24 cellular contexts compared by ENCODE assay signal in genomic region chr1:205532996-205533728, GRCh38. TPM values are rescaled to one million over a fixed set of nuclear protein-coding genes. Genes with fewer than 3 reads are reported as not detected.
A peak's percentile ranks its signal among the peaks of the same experiment; 100 is the strongest.
DNase-seq lines count a peak whose midpoint lies in the region; TF ChIP-seq lines count a peak whose summit lies in the region.
"Had no signal": no experiment of that assay in that cellular context is flagged by ENCODE, and none has a peak within 500 bp of the region (broad histone marks: within the 10 kb centered on the region; RNA-seq: fewer than 3 reads in every experiment).

No MANE protein-coding gene starts in this region.

- 79 to 88% methylated on average over 7 to 12 of the region's 12 CpGs for WGBS in endodermal cell (ENCODE audit: insufficient coverage in 1 of 2, insufficient read length in 1 of 2), 2 experiments
- 81 to 86% methylated on average over 12 of the region's 12 CpGs for WGBS in sigmoid colon, 2 donors

- H3K27me3 ChIP-seq in endodermal cell (ENCODE audit: control insufficient read depth, insufficient read depth, low read length, poor library complexity, severe bottlenecking) = peaks cover 12% of the 10 kb centered on the region
- no peaks in the 10 kb centered on the region for H3K27me3 ChIP-seq in sigmoid colon
- H3K27me3 ChIP-seq: Peyer's patch had no signal

- peak; percentile 11 for DNase-seq in activated naive CD4-positive, alpha-beta T cell treated with anti-CD3 and anti-CD28 coated beads, Interleukin-2, amount 10 ng/mL, durations not matched to agents 7 days and 5 days
- no peak for DNase-seq in activated naive CD4-positive, alpha-beta T cell treated with Interleukin-2 at 50 U/mL for 16 hours
- DNase-seq in endodermal cell (peak; percentile 52), medulla oblongata (ENCODE audit: extremely low spot score) (peak; percentile 2), sigmoid colon (peak; percentile 58), SHP77 treated with DMSO at 0.1 percent for 48 hours (lab: John Stamatoyannopoulos, UW) (no peak), NCI-H2196 (lab: John Stamatoyannopoulos, UW; ENCODE audit: unreplicated experiment) (no peak), inferior parietal cortex (ENCODE audit: extremely low spot score) (no peak)
- DNase-seq: CD8-positive, alpha-beta T cell; GOT3; HFFc6; NCI-H1048; NCI-H1694; NCI-H2029 treated with DMSO at 0.1 percent for 48 hours; NCI-H526 treated with DMSO at 0.1 percent for 48 hours; OCI-M1 had no signal

- H3K4me1 ChIP-seq in endodermal cell (ENCODE audit: control insufficient read depth, insufficient read depth, low read length) (peaks cover 3% of the 10 kb centered on the region), sigmoid colon (peaks cover 0 to 12% (median 9%) of the 10 kb centered on the region in 4 donors)
- H3K4me1 ChIP-seq: Caco-2 had no signal

- peaks cover 14% of the 10 kb centered on the region for H3K4me1 Mint-ChIP-seq in activated naive CD4-positive, alpha-beta T cell treated with anti-CD3 and anti-CD28 coated beads, Interleukin-2, amount 10 ng/mL, durations not matched to agents 7 days and 5 days
- H3K4me1 Mint-ChIP-seq in endodermal cell = no peaks in the 10 kb centered on the region

- no peaks in the 10 kb centered on the region for H3K9me3 Mint-ChIP-seq in activated naive CD4-positive, alpha-beta T cell treated with anti-CD3 and anti-CD28 coated beads, Interleukin-2, amount 10 ng/mL, durations not matched to agents 7 days and 5 days
- no peaks in the 10 kb centered on the region for H3K9me3 Mint-ChIP-seq in endodermal cell
- H3K9me3 Mint-ChIP-seq: CD8-positive, alpha-beta T cell; HFFc6 had no signal

- no peak for TF ChIP-seq CTCF in endodermal cell (conservative IDR thresholded peaks at IDR 0.05)
- no peak for TF ChIP-seq CTCF in sigmoid colon (IDR thresholded peaks at IDR 0.05)

- H3K4me3 Mint-ChIP-seq in activated naive CD4-positive, alpha-beta T cell treated with anti-CD3 and anti-CD28 coated beads, Interleukin-2, amount 10 ng/mL, durations not matched to agents 7 days and 5 days = no peak overlapping the region
- no peak overlapping the region for H3K4me3 Mint-ChIP-seq in endodermal cell
- H3K4me3 Mint-ChIP-seq: B cell; CD8-positive, alpha-beta T cell; HFFc6 had no signal

- intact Hi-C loops in sigmoid colon (cut with DNase I) = no loop called here

- TF ChIP-seq POLR2A in sigmoid colon (IDR thresholded peaks at IDR 0.05) = no peak

- H3K9ac ChIP-seq in endodermal cell (ENCODE audit: extremely low read depth, low read length, poor library complexity, severe bottlenecking) = no peak overlapping the region
- H3K9ac ChIP-seq: KMS-11 had no signal

- peak overlapping the region; percentile 72 for H3K27ac ChIP-seq in endodermal cell (ENCODE audit: low read depth, low read length)
- no peak overlapping the region for H3K27ac ChIP-seq in sigmoid colon
- H3K27ac ChIP-seq: 22Rv1, C4-2B, KMS-11, Peyer's patch, SJSA1 had no signal

- TF ChIP-seq EP300 in sigmoid colon (IDR thresholded peaks at IDR 0.05) = no peak

- no peaks in the 10 kb centered on the region for H3K36me3 Mint-ChIP-seq in activated naive CD4-positive, alpha-beta T cell treated with anti-CD3 and anti-CD28 coated beads, Interleukin-2, amount 10 ng/mL, durations not matched to agents 7 days and 5 days
- H3K36me3 Mint-ChIP-seq in endodermal cell (ENCODE audit: low read depth) = peaks cover 24% of the 10 kb centered on the region
- H3K36me3 Mint-ChIP-seq: CD8-positive, alpha-beta T cell had no signal

- no peak overlapping the region for H3K4me3 ChIP-seq in endodermal cell (ENCODE audit: low read length)
- no peak overlapping the region for H3K4me3 ChIP-seq in sigmoid colon
- H3K4me3 ChIP-seq: HAP-1, Peyer's patch, SJSA1 had no signal

- H3K36me3 ChIP-seq in endodermal cell (ENCODE audit: control insufficient read depth, insufficient read depth, low read length) = no peaks in the 10 kb centered on the region
- H3K36me3 ChIP-seq in sigmoid colon = peaks cover 0 to 17% (median 6%) of the 10 kb centered on the region in 4 donors
- H3K36me3 ChIP-seq: HAP-1, SJSA1 had no signal

- H3K9me3 ChIP-seq in endodermal cell (ENCODE audit: control insufficient read depth, low read length) = no peaks in the 10 kb centered on the region
- H3K9me3 ChIP-seq in sigmoid colon = no peaks in the 10 kb centered on the region
- H3K9me3 ChIP-seq: Caco-2, HAP-1, Peyer's patch, SJSA1 had no signal

- H3K27me3 Mint-ChIP-seq in activated naive CD4-positive, alpha-beta T cell treated with anti-CD3 and anti-CD28 coated beads, Interleukin-2, amount 10 ng/mL, durations not matched to agents 7 days and 5 days = peaks cover 30% of the 10 kb centered on the region
- peaks cover 29% of the 10 kb centered on the region for H3K27me3 Mint-ChIP-seq in endodermal cell (ENCODE audit: insufficient read depth)

- CTCF ChIA-PET in activated naive CD4-positive, alpha-beta T cell treated with anti-CD3 and anti-CD28 coated beads, Interleukin-2, amount 10 ng/mL, durations not matched to agents 7 days and 5 days (lab: Charles Lee) = interaction anchor here (1.4 to 11.8 kb wide), 3 partner anchors 9 to 124 kb away, joined by 4 to 238 read pairs (median 6); no protein-coding TSS in a partner anchor

- no peak overlapping the region for H3K27ac Mint-ChIP-seq in activated naive CD4-positive, alpha-beta T cell treated with anti-CD3 and anti-CD28 coated beads, Interleukin-2, amount 10 ng/mL, durations not matched to agents 7 days and 5 days
- H3K27ac Mint-ChIP-seq in endodermal cell = no peak overlapping the region
- H3K27ac Mint-ChIP-seq: B cell; CD8-positive, alpha-beta T cell; HFFc6 had no signal

RNA-seq across cellular contexts. Expression of gene CDK18, which starts 28.7 kb away (rescaled TPM):
- 10 to 100 TPM; 58.1 to 88.7 TPM for total RNA-seq in endodermal cell
- 24.4 TPM for polyA plus RNA-seq in endodermal cell (2013, experiment 1 of 2)
- 22.7 TPM for polyA plus RNA-seq in endodermal cell (2013, experiment 2 of 2)
- total RNA-seq in sigmoid colon = 10 to 100 TPM in 2 of 4 donors, 1 to 10 TPM in 2; 6.7 to 14.3 (median 11.4) TPM
- 10 to 100 TPM; 10.8 to 26.8 (median 14.3) TPM for polyA plus RNA-seq in sigmoid colon

Comparison
In these comparisons a context has a peak if more than half of its experiments do, and no peak if none do; other contexts are left out.
1. DNase-seq: peak in activated naive CD4-positive, alpha-beta T cell treated with anti-CD3 and anti-CD28 coated beads, Interleukin-2, amount 10 ng/mL, durations not matched to agents 7 days and 5 days (single experiment), endodermal cell (single experiment), medulla oblongata (single experiment) and sigmoid colon (single experiment); none in activated naive CD4-positive, alpha-beta T cell treated with Interleukin-2 at 50 U/mL for 16 hours (single experiment), SHP77 treated with DMSO at 0.1 percent for 48 hours (single experiment), NCI-H2196 (single experiment) and inferior parietal cortex (single experiment).